ENCODE assay signal across 8 cellular contexts in genomic region chr17:8138366-8138671, GRCh38. TPM values are rescaled to one million over a fixed set of nuclear protein-coding genes. Genes with fewer than 3 reads are reported as not detected.
DNase-seq lines count a peak whose midpoint lies in the region; ATAC-seq, FAIRE-seq and TF ChIP-seq lines count a peak whose summit lies in the region.

No MANE protein-coding gene starts in this region.

- H3K27ac Mint-ChIP-seq in activated naive CD4-positive, alpha-beta T cell treated with anti-CD3 and anti-CD28 coated beads for 36 hours = no peak overlapping the region
- no peak overlapping the region for H3K27ac Mint-ChIP-seq in activated CD4-positive, alpha-beta memory T cell treated with anti-CD3 and anti-CD28 coated beads, Interleukin-2, amount 10 ng/mL, durations not matched to agents 7 days and 5 days

- no peaks in the 10 kb centered on the region for H3K27me3 Mint-ChIP-seq in activated naive CD4-positive, alpha-beta T cell treated with anti-CD3 and anti-CD28 coated beads for 36 hours (ENCODE audit: low read depth)
- H3K27me3 Mint-ChIP-seq in activated CD4-positive, alpha-beta memory T cell treated with anti-CD3 and anti-CD28 coated beads, Interleukin-2, amount 10 ng/mL, durations not matched to agents 7 days and 5 days = peaks cover 3% of the 10 kb centered on the region

- peak overlapping the region; percentile 85 for H3K27ac ChIP-seq in cingulate gyrus (ENCODE audit: low read depth, low read length)
- H3K27ac ChIP-seq in muscle layer of duodenum (ENCODE audit: low read length) = peak overlapping the region; percentile 80
- peak overlapping the region in 1 of 2 donors; percentile 97 for H3K27ac ChIP-seq in small intestine (ENCODE audit: low read depth in 1 of 2, low read length in 1 of 2)

- 1% methylated on average over 7 of the region's 7 CpGs for WGBS in small intestine, 3 donors

- peaks cover 19% of the 10 kb centered on the region for H3K36me3 Mint-ChIP-seq in activated naive CD4-positive, alpha-beta T cell treated with anti-CD3 and anti-CD28 coated beads for 36 hours (ENCODE audit: low read depth)
- H3K36me3 Mint-ChIP-seq in activated CD4-positive, alpha-beta memory T cell treated with anti-CD3 and anti-CD28 coated beads, Interleukin-2, amount 10 ng/mL, durations not matched to agents 7 days and 5 days (ENCODE audit: low read depth) = peaks cover 19% of the 10 kb centered on the region

- H3K9me3 ChIP-seq in muscle layer of duodenum (ENCODE audit: control insufficient read depth in 1 of 2, low read length in 2 of 2) = no peaks in the 10 kb centered on the region
- H3K9me3 ChIP-seq in small intestine (ENCODE audit: control insufficient read depth, low read depth) = no peaks in the 10 kb centered on the region

- peaks cover 35 to 37% of the 10 kb centered on the region in 2 donors for H3K36me3 ChIP-seq in muscle layer of duodenum (ENCODE audit: control insufficient read depth in 1 of 2, insufficient read depth in 2 of 2, low read length in 2 of 2)
- peaks cover 5 to 14% of the 10 kb centered on the region in 2 donors for H3K36me3 ChIP-seq in small intestine (ENCODE audit: control insufficient read depth in 2 of 2, insufficient read depth in 2 of 2, low read length in 2 of 2)

- no peak for TF ChIP-seq CTCF in AG10803 (conservative IDR thresholded peaks at IDR 0.05; ENCODE audit: low read length)

- CTCF ChIA-PET in activated naive CD4-positive, alpha-beta T cell treated with anti-CD3 and anti-CD28 coated beads for 36 hours (lab: Charles Lee) = interaction anchor here (0.9 to 4.7 kb wide), 10 partner anchors 12 to 163 kb away, joined by 3 to 48 read pairs (median 8); partner anchors contain the start of genes ALOXE3 and HES7
- CTCF ChIA-PET in activated CD4-positive, alpha-beta memory T cell treated with anti-CD3 and anti-CD28 coated beads, Interleukin-2, amount 10 ng/mL, durations not matched to agents 7 days and 5 days (lab: Charles Lee) = interaction anchor here (0.5 to 5.6 kb wide), 23 partner anchors 9 to 244 kb away, joined by 3 to 66 read pairs (median 5); partner anchors contain the start of genes ALOXE3, BORCS6, HES7 and RPL26

- H3K4me1 Mint-ChIP-seq in activated naive CD4-positive, alpha-beta T cell treated with anti-CD3 and anti-CD28 coated beads for 36 hours (ENCODE audit: low read depth) = peaks cover 13% of the 10 kb centered on the region
- peaks cover 3% of the 10 kb centered on the region for H3K4me1 Mint-ChIP-seq in activated CD4-positive, alpha-beta memory T cell treated with anti-CD3 and anti-CD28 coated beads, Interleukin-2, amount 10 ng/mL, durations not matched to agents 7 days and 5 days

- H3K27me3 ChIP-seq in muscle layer of duodenum (ENCODE audit: low read depth, low read length) (no peaks in the 10 kb centered on the region), small intestine (ENCODE audit: control insufficient read depth in 2 of 2, insufficient read depth in 2 of 2, low read length in 2 of 2) (no peaks in the 10 kb centered on the region)

- no peak overlapping the region for H3K4me3 Mint-ChIP-seq in activated naive CD4-positive, alpha-beta T cell treated with anti-CD3 and anti-CD28 coated beads for 36 hours
- no peak overlapping the region for H3K4me3 Mint-ChIP-seq in activated CD4-positive, alpha-beta memory T cell treated with anti-CD3 and anti-CD28 coated beads, Interleukin-2, amount 10 ng/mL, durations not matched to agents 7 days and 5 days

- POLR2A ChIA-PET in activated CD4-positive, alpha-beta memory T cell treated with anti-CD3 and anti-CD28 coated beads, Interleukin-2, amount 10 ng/mL, durations not matched to agents 7 days and 5 days (lab: Charles Lee) = interaction anchor here (0.6 to 9.7 kb wide), 19 partner anchors 11 to 429 kb away, joined by 3 to 100 read pairs (median 12); partner anchors contain the start of genes ALOXE3, AURKB, BORCS6 and CTC1

- H3K4me3 ChIP-seq in AG10803 (ENCODE audit: low read length) (peak overlapping the region; percentile 48), muscle layer of duodenum (ENCODE audit: low read depth in 1 of 2, low read length in 2 of 2) (peak overlapping the region; percentile 30 to 43), small intestine (ENCODE audit: low read depth in 1 of 2, low read length in 2 of 2) (no peak overlapping the region)

- FAIRE-seq in small intestine (lab: Jason Lieb, UNC) = no peak

- DNase-seq in AG10803 (ENCODE audit: low read depth) = no peak
- DNase-seq in small intestine = no peak
- DNase-seq in hepatic stellate cell (ENCODE audit: low spot score) = no peak
- DNase-seq in activated naive CD4-positive, alpha-beta T cell treated with anti-CD3 and anti-CD28 coated beads for 36 hours = no peak
- DNase-seq in activated CD4-positive, alpha-beta memory T cell treated with anti-CD3 and anti-CD28 coated beads, Interleukin-2, amount 10 ng/mL, durations not matched to agents 7 days and 5 days = no peak

- H3K4me1 ChIP-seq in muscle layer of duodenum (ENCODE audit: control insufficient read depth in 1 of 2, insufficient read depth in 2 of 2, low read length in 2 of 2) = peaks cover 0 to 22% of the 10 kb centered on the region in 2 donors
- peaks cover 0 to 2% of the 10 kb centered on the region in 2 donors for H3K4me1 ChIP-seq in small intestine (ENCODE audit: control insufficient read depth in 2 of 2, insufficient read depth in 1 of 2, low read depth in 1 of 2, low read length in 1 of 2)

- ATAC-seq in HG03095 (IDR thresholded peaks at IDR 0.05; ENCODE audit: unreplicated experiment) = peak; percentile 3

- intact Hi-C loops in activated naive CD4-positive, alpha-beta T cell treated with anti-CD3 and anti-CD28 coated beads for 36 hours (cut with micrococcal nuclease) = loop anchor here (1.0 to 5.0 kb wide), 7 partner anchors 13 to 299 kb away; partner anchors contain the start of genes NDEL1 and RPL26

- H3K9me3 Mint-ChIP-seq in activated naive CD4-positive, alpha-beta T cell treated with anti-CD3 and anti-CD28 coated beads for 36 hours = no peaks in the 10 kb centered on the region
- no peaks in the 10 kb centered on the region for H3K9me3 Mint-ChIP-seq in activated CD4-positive, alpha-beta memory T cell treated with anti-CD3 and anti-CD28 coated beads, Interleukin-2, amount 10 ng/mL, durations not matched to agents 7 days and 5 days

RNA-seq across cellular contexts. Expression of gene PER1, which starts 13.9 kb away (rescaled TPM):
- polyA plus RNA-seq in small intestine = 10 to 100 TPM; 47.8 to 79.4 (median 60.1) TPM
- 10 to 100 TPM; 62.2 to 73.3 TPM for total RNA-seq in activated naive CD4-positive, alpha-beta T cell treated with anti-CD3 and anti-CD28 coated beads for 36 hours
- total RNA-seq in activated CD4-positive, alpha-beta memory T cell treated with anti-CD3 and anti-CD28 coated beads, Interleukin-2, amount 10 ng/mL, durations not matched to agents 7 days and 5 days = 10 to 100 TPM; 53.5 to 56.6 TPM

RNA-seq across cellular contexts. Expression of gene HES7, which starts 14.4 kb away (rescaled TPM):
- polyA plus RNA-seq in small intestine = under 1 TPM in 1 of 3 donors, not detected in 2; 0.06 TPM
- 1 to 10 TPM; 2.4 to 2.9 TPM for total RNA-seq in activated naive CD4-positive, alpha-beta T cell treated with anti-CD3 and anti-CD28 coated beads for 36 hours
- total RNA-seq in activated CD4-positive, alpha-beta memory T cell treated with anti-CD3 and anti-CD28 coated beads, Interleukin-2, amount 10 ng/mL, durations not matched to agents 7 days and 5 days = 1 to 10 TPM; 1.4 to 1.5 TPM

RNA-seq across cellular contexts. Expression of gene ALOXE3, which starts 20.0 kb away (rescaled TPM):
- 1 to 10 TPM in 1 of 3 donors, under 1 TPM in 1, not detected in 1; 0.13 to 1.6 TPM for polyA plus RNA-seq in small intestine
- not detected for total RNA-seq in activated naive CD4-positive, alpha-beta T cell treated with anti-CD3 and anti-CD28 coated beads for 36 hours
- total RNA-seq in activated CD4-positive, alpha-beta memory T cell treated with anti-CD3 and anti-CD28 coated beads, Interleukin-2, amount 10 ng/mL, durations not matched to agents 7 days and 5 days = not detected

RNA-seq across cellular contexts. Expression of gene VAMP2, which starts 24.4 kb away (rescaled TPM):
- polyA plus RNA-seq in small intestine = 10 to 100 TPM; 27.5 to 47.3 (median 46.2) TPM
- 10 to 100 TPM; 33.3 to 35.8 TPM for total RNA-seq in activated naive CD4-positive, alpha-beta T cell treated with anti-CD3 and anti-CD28 coated beads for 36 hours
- 10 to 100 TPM; 75.2 to 79.1 TPM for total RNA-seq in activated CD4-positive, alpha-beta memory T cell treated with anti-CD3 and anti-CD28 coated beads, Interleukin-2, amount 10 ng/mL, durations not matched to agents 7 days and 5 days

RNA-seq across cellular contexts. Expression of gene TMEM107, which starts 37.9 kb away (rescaled TPM):
- polyA plus RNA-seq in small intestine = 10 to 100 TPM in 1 of 3 donors, 1 to 10 TPM in 1, under 1 TPM in 1; 0.89 to 14.9 (median 1.4) TPM
- 10 to 100 TPM; 27.6 to 31.5 TPM for total RNA-seq in activated naive CD4-positive, alpha-beta T cell treated with anti-CD3 and anti-CD28 coated beads for 36 hours
- 10 to 100 TPM; 49.7 to 53.9 TPM for total RNA-seq in activated CD4-positive, alpha-beta memory T cell treated with anti-CD3 and anti-CD28 coated beads, Interleukin-2, amount 10 ng/mL, durations not matched to agents 7 days and 5 days

Comparison
In these comparisons a context has a peak if more than half of its experiments do, and no peak if none do; other contexts are left out.
1. H3K4me3 ChIP-seq: peak in AG10803 (single experiment) and muscle layer of duodenum (2 of 2); none in small intestine (0 of 2).